ENCODE assay signal across 11 cellular contexts in genomic region chr14:78029471-78030372, GRCh38.
DNase-seq lines count a peak whose midpoint lies in the region; ATAC-seq and TF ChIP-seq lines count a peak whose summit lies in the region.
"Had no signal": no experiment of that assay in that cellular context is flagged by ENCODE, and none has a peak within 500 bp of the region (broad histone marks: within the 10 kb centered on the region; RNA-seq: fewer than 3 reads in every experiment).

No MANE protein-coding gene starts in this region.

- POLR2A ChIA-PET in HEK293 (lab: Yijun Ruan, JAX), result no interaction called here
- POLR2A ChIA-PET in activated CD8-positive, alpha-beta T cell treated with anti-CD3 and anti-CD28 coated beads for 36 hours (lab: Charles Lee), result no interaction called here

- H3K36me3 ChIP-seq in HEK293 (ENCODE audit: control insufficient read depth in 2 of 2, insufficient read depth in 1 of 2, low read length in 2 of 2), result no peaks in the 10 kb centered on the region
- no peaks in the 10 kb centered on the region for H3K36me3 ChIP-seq in right atrium auricular region

- H3K36me3 Mint-ChIP-seq in progenitor cell of endocrine pancreas (ENCODE audit: insufficient read depth), result no peaks in the 10 kb centered on the region
- H3K36me3 Mint-ChIP-seq in activated T-helper 17 cell treated with anti-CD3 and anti-CD28 coated beads, Interleukin-2, amount 50 U/mL, for 72 hours (ENCODE audit: low read depth), result no peaks in the 10 kb centered on the region
- no peaks in the 10 kb centered on the region for H3K36me3 Mint-ChIP-seq in activated CD8-positive, alpha-beta T cell treated with anti-CD3 and anti-CD28 coated beads for 36 hours (ENCODE audit: low read depth)

- no peak for ATAC-seq in activated T-helper 17 cell treated with anti-CD3 and anti-CD28 coated beads, Interleukin-2, amount 50 U/mL, for 72 hours (replicated peaks)
- ATAC-seq in right cardiac atrium, result no peak
- ATAC-seq in activated CD8-positive, alpha-beta T cell treated with anti-CD3 and anti-CD28 coated beads for 36 hours, result no peak
- ATAC-seq: body of pancreas had no signal

- TF ChIP-seq CTCF in HEK293 (tag by site-specific recombination; IDR thresholded peaks at IDR 0.05) (no peak), epithelial cell of esophagus (IDR thresholded peaks at IDR 0.05; ENCODE audit: insufficient read depth, low read depth, low read length, missing control alignments) (peak; percentile 26), progenitor cell of endocrine pancreas (IDR thresholded peaks at IDR 0.05; ENCODE audit: unreplicated experiment) (peak; percentile 19), right atrium auricular region (IDR thresholded peaks at IDR 0.05) (peak in 1 of 2 donors; percentile 26)
- TF ChIP-seq CTCF in activated CD8-positive, alpha-beta T cell treated with anti-CD3 and anti-CD28 coated beads for 36 hours (IDR thresholded peaks at IDR 0.05), result no peak

- H3K27me3 Mint-ChIP-seq in progenitor cell of endocrine pancreas, result peaks cover 35% of the 10 kb centered on the region
- H3K27me3 Mint-ChIP-seq in activated T-helper 17 cell treated with anti-CD3 and anti-CD28 coated beads, Interleukin-2, amount 50 U/mL, for 72 hours, result peaks cover 26% of the 10 kb centered on the region
- peaks cover 10% of the 10 kb centered on the region for H3K27me3 Mint-ChIP-seq in activated CD8-positive, alpha-beta T cell treated with anti-CD3 and anti-CD28 coated beads for 36 hours

- 29% methylated on average over 18 of the region's 18 CpGs for WGBS in right cardiac atrium

- H3K27ac ChIP-seq in HEK293 (ENCODE audit: extremely low read depth, low read depth, low read length) (no peak overlapping the region), right atrium auricular region (no peak overlapping the region), right cardiac atrium (ENCODE audit: low read length) (no peak overlapping the region)
- H3K27ac ChIP-seq: body of pancreas had no signal

- no peaks in the 10 kb centered on the region for H3K9me3 Mint-ChIP-seq in progenitor cell of endocrine pancreas (ENCODE audit: low read depth)
- H3K9me3 Mint-ChIP-seq in activated T-helper 17 cell treated with anti-CD3 and anti-CD28 coated beads, Interleukin-2, amount 50 U/mL, for 72 hours, result no peaks in the 10 kb centered on the region
- H3K9me3 Mint-ChIP-seq in activated CD8-positive, alpha-beta T cell treated with anti-CD3 and anti-CD28 coated beads for 36 hours, result no peaks in the 10 kb centered on the region

- intact Hi-C loops in right cardiac atrium (cut with DNase I), result no loop called here
- intact Hi-C loops in activated CD8-positive, alpha-beta T cell treated with anti-CD3 and anti-CD28 coated beads for 36 hours (cut with micrococcal nuclease), result loop anchor here (10.0 kb wide), 1 partner anchor 535 kb away; no protein-coding TSS in a partner anchor

- CTCF ChIA-PET in HEK293 (lab: Yijun Ruan, JAX), result interaction anchor here (1.3 kb wide), 1 partner anchor 8 kb away, joined by 4 read pairs; no protein-coding TSS in a partner anchor
- CTCF ChIA-PET in activated CD8-positive, alpha-beta T cell treated with anti-CD3 and anti-CD28 coated beads for 36 hours (lab: Charles Lee), result no interaction called here

- H3K27me3 ChIP-seq in right atrium auricular region (no peaks in the 10 kb centered on the region), right cardiac atrium (ENCODE audit: control insufficient read depth, insufficient read depth) (no peaks in the 10 kb centered on the region)
- H3K27me3 ChIP-seq: body of pancreas had no signal

- no peaks in the 10 kb centered on the region for H3K4me1 Mint-ChIP-seq in progenitor cell of endocrine pancreas (ENCODE audit: low read depth)
- H3K4me1 Mint-ChIP-seq in activated T-helper 17 cell treated with anti-CD3 and anti-CD28 coated beads, Interleukin-2, amount 50 U/mL, for 72 hours, result no peaks in the 10 kb centered on the region
- H3K4me1 Mint-ChIP-seq in activated CD8-positive, alpha-beta T cell treated with anti-CD3 and anti-CD28 coated beads for 36 hours (ENCODE audit: low read depth), result no peaks in the 10 kb centered on the region

- no peak overlapping the region for H3K4me3 ChIP-seq in HEK293 (ENCODE audit: low read depth, low read length)
- no peak overlapping the region for H3K4me3 ChIP-seq in epithelial cell of esophagus (ENCODE audit: low read length)
- no peak overlapping the region for H3K4me3 ChIP-seq in right atrium auricular region
- no peak overlapping the region for H3K4me3 ChIP-seq in right cardiac atrium (ENCODE audit: low read length)
- H3K4me3 ChIP-seq: body of pancreas had no signal

- peak; percentile 56 for DNase-seq in NCI-H345 (lab: John Stamatoyannopoulos, UW)
- no peak for DNase-seq in epithelial cell of esophagus (ENCODE audit: low read depth)
- no peak for DNase-seq in progenitor cell of endocrine pancreas (ENCODE audit: low spot score, unreplicated experiment)
- DNase-seq in right atrium auricular region (ENCODE audit: low spot score), result no peak
- DNase-seq in right cardiac atrium, result no peak
- DNase-seq in activated CD8-positive, alpha-beta T cell treated with anti-CD3 and anti-CD28 coated beads for 36 hours, result no peak
- DNase-seq: DND-41, NCI-H1694 treated with DMSO at 0.1 percent for 48 hours had no signal

- H3K4me3 Mint-ChIP-seq in progenitor cell of endocrine pancreas (ENCODE audit: low read depth), result no peak overlapping the region
- no peak overlapping the region for H3K4me3 Mint-ChIP-seq in activated T-helper 17 cell treated with anti-CD3 and anti-CD28 coated beads, Interleukin-2, amount 50 U/mL, for 72 hours
- no peak overlapping the region for H3K4me3 Mint-ChIP-seq in activated CD8-positive, alpha-beta T cell treated with anti-CD3 and anti-CD28 coated beads for 36 hours

- H3K27ac Mint-ChIP-seq in progenitor cell of endocrine pancreas, result no peak overlapping the region
- H3K27ac Mint-ChIP-seq in activated T-helper 17 cell treated with anti-CD3 and anti-CD28 coated beads, Interleukin-2, amount 50 U/mL, for 72 hours, result no peak overlapping the region
- H3K27ac Mint-ChIP-seq in activated CD8-positive, alpha-beta T cell treated with anti-CD3 and anti-CD28 coated beads for 36 hours, result no peak overlapping the region

- H3K4me1 ChIP-seq in HEK293 (ENCODE audit: control insufficient read depth, insufficient read depth, low read length), result no peaks in the 10 kb centered on the region
- H3K4me1 ChIP-seq in right atrium auricular region, result no peaks in the 10 kb centered on the region
- H3K4me1 ChIP-seq in right cardiac atrium (ENCODE audit: control insufficient read depth, insufficient read depth, low read length), result no peaks in the 10 kb centered on the region
- H3K4me1 ChIP-seq: body of pancreas had no signal

- no peaks in the 10 kb centered on the region for H3K9me3 ChIP-seq in HEK293 (ENCODE audit: control insufficient read depth, insufficient read depth, low read depth, low read length)
- H3K9me3 ChIP-seq in right atrium auricular region, result no peaks in the 10 kb centered on the region
- H3K9me3 ChIP-seq in right cardiac atrium (ENCODE audit: control insufficient read depth, low read length), result no peaks in the 10 kb centered on the region
- H3K9me3 ChIP-seq: body of pancreas had no signal

TF ChIP-seq in HEK293, 187 proteins besides CTCF, POLR2A, EP300 and RAD21:
- no peak for TF ChIP-seq OVOL3 (tag by site-specific recombination; IDR thresholded peaks at IDR 0.05)
- TF ChIP-seq ZIC2 (tag by site-specific recombination; IDR thresholded peaks at IDR 0.05), result peak; percentile 47; the same call in 1 of the 2 replicates
TF ChIP-seq in HEK293: peak in this region for 1.

Comparison
In these comparisons a context has a peak if more than half of its experiments do, and no peak if none do; other contexts are left out.
1. CTCF ChIP-seq: peak in epithelial cell of esophagus (single experiment) and progenitor cell of endocrine pancreas (single experiment); none in HEK293 (single experiment) and activated CD8-positive, alpha-beta T cell treated with anti-CD3 and anti-CD28 coated beads for 36 hours (single experiment).